In the genomic region with DNA sequence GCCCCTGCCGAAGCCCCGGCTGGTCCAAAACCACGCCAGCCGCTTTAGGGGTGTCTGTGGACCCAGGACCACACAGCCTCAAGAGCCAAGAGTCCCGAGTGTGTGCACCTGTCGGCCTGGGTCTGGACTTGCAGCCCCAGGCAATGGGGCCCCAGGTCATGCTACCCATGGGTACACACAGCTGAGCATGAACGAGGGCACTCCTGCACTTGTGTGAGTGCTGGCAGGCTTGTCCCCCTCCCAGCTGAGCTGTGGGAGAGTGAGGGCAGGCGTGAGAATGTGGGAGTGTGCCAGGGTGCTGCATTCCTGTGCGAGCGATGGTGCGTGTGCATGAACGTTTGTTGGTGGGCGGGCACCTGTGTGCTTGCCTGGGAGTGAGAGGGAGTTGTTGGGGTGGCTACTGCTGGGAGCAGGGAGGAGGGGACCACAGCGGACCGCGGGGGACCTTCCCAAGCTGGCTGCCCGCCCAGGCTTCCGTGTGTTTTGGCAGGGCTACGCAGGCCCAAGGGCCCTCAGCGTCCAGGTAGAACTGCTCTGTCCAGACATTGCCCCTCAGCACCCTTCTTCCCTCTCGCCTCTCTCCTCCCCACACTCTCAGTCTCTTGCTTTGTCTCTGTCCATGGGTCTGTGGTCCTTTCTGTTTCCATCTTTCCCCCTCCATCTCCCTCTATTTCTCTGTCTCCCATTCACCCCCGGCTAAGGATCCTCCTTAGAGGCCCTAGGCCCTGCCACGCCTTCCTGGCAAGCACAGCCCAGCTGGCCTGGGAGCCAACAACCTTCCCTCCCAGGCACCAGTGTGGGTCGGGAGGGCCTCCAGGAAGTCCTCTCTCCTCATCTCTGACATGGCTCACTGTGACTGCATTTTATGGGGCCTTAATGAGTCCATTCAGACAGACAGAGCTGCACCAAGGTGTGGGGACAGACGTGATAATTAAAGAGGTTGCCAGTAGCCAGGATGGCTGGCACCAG, we compare ENCODE assay signal across 9 cellular contexts. TPM values are rescaled to one million over a fixed set of nuclear protein-coding genes. Genes with fewer than 3 reads are reported as not detected.
DNase-seq lines count a peak whose midpoint lies in the region; ATAC-seq, FAIRE-seq and TF ChIP-seq lines count a peak whose summit lies in the region.
"Had no signal": no experiment of that assay in that cellular context is flagged by ENCODE, and none has a peak within 500 bp of the region (broad histone marks: within the 10 kb centered on the region; RNA-seq: fewer than 3 reads in every experiment).

No MANE protein-coding gene starts in this region.

- no peak overlapping the region for H3K27ac Mint-ChIP-seq in activated naive CD8-positive, alpha-beta T cell treated with anti-CD3 and anti-CD28 coated beads, Interleukin-2, amount 50 U/mL, for 24 hours

- TF ChIP-seq CTCF in fibroblast of mammary gland (conservative IDR thresholded peaks at IDR 0.05; ENCODE audit: control insufficient read depth, insufficient read depth, low read depth, low read length) (no peak), osteoblast (IDR thresholded peaks at IDR 0.05; ENCODE audit: extremely low read depth, low read depth, low read length) (no peak)

- no peaks in the 10 kb centered on the region for H3K9me3 Mint-ChIP-seq in activated naive CD8-positive, alpha-beta T cell treated with anti-CD3 and anti-CD28 coated beads, Interleukin-2, amount 50 U/mL, for 24 hours

- H3K9me3 ChIP-seq in osteoblast (ENCODE audit: low read depth, low read length): no peaks in the 10 kb centered on the region

- FAIRE-seq in GM19239 (lab: Jason Lieb, UNC): no peak

- DNase-seq in COLO668 (lab: John Stamatoyannopoulos, UW; ENCODE audit: unreplicated experiment): peak; percentile 51
- DNase-seq in NCI-H2196 treated with DMSO at 0.1 percent for 48 hours (lab: John Stamatoyannopoulos, UW; ENCODE audit: unreplicated experiment): peak; percentile 98
- peak; percentile 13 for DNase-seq in fibroblast of mammary gland (ENCODE audit: low read depth)
- DNase-seq in osteoblast (ENCODE audit: insufficient read length, low spot score, missing footprints): peak; percentile 71
- no peak for DNase-seq in GM19239 (ENCODE audit: insufficient read length, low spot score)
- no peak for DNase-seq in activated naive CD8-positive, alpha-beta T cell treated with anti-CD3 and anti-CD28 coated beads, Interleukin-2, amount 50 U/mL, for 24 hours
- DNase-seq in Ammon's horn (ENCODE audit: low spot score): no peak
- DNase-seq: activated CD4-positive, alpha-beta T cell treated with anti-CD3 and anti-CD28 coated beads, Interleukin-2, amount 50 U/mL, for 4 hours had no signal

- H2AFZ ChIP-seq in osteoblast (ENCODE audit: low read length): peak overlapping the region; percentile 25

- H3K27me3 Mint-ChIP-seq in activated naive CD8-positive, alpha-beta T cell treated with anti-CD3 and anti-CD28 coated beads, Interleukin-2, amount 50 U/mL, for 24 hours: no peaks in the 10 kb centered on the region

- no peaks in the 10 kb centered on the region for H3K36me3 ChIP-seq in osteoblast (ENCODE audit: insufficient read depth, low read length)

- no peaks in the 10 kb centered on the region for H3K27me3 ChIP-seq in osteoblast (ENCODE audit: insufficient read depth, low read length)

- no peak for ATAC-seq in HG03045 (IDR thresholded peaks at IDR 0.05; ENCODE audit: unreplicated experiment)
- no peak for ATAC-seq in activated naive CD8-positive, alpha-beta T cell treated with anti-CD3 and anti-CD28 coated beads, Interleukin-2, amount 50 U/mL, for 24 hours

- no peaks in the 10 kb centered on the region for H3K79me2 ChIP-seq in osteoblast (ENCODE audit: insufficient read depth, low read length)

- H4K20me1 ChIP-seq in osteoblast (ENCODE audit: insufficient read depth, low read length): no peaks in the 10 kb centered on the region

- H3K4me3 ChIP-seq in fibroblast of mammary gland (ENCODE audit: control insufficient read depth, low read depth, low read length) (no peak overlapping the region), osteoblast (ENCODE audit: insufficient read depth, low read length) (no peak overlapping the region)

- peaks cover 5% of the 10 kb centered on the region for H3K4me1 ChIP-seq in osteoblast (ENCODE audit: insufficient read depth, low read length)

- H3K4me1 Mint-ChIP-seq in activated naive CD8-positive, alpha-beta T cell treated with anti-CD3 and anti-CD28 coated beads, Interleukin-2, amount 50 U/mL, for 24 hours: peaks cover 14% of the 10 kb centered on the region

- H3K36me3 Mint-ChIP-seq in activated naive CD8-positive, alpha-beta T cell treated with anti-CD3 and anti-CD28 coated beads, Interleukin-2, amount 50 U/mL, for 24 hours (ENCODE audit: low read depth): no peaks in the 10 kb centered on the region

- H3K27ac ChIP-seq in osteoblast (ENCODE audit: low read depth, low read length): no peak overlapping the region

- no peak overlapping the region for H3K4me2 ChIP-seq in osteoblast (ENCODE audit: insufficient read depth, low read length)

- H3K4me3 Mint-ChIP-seq in activated naive CD8-positive, alpha-beta T cell treated with anti-CD3 and anti-CD28 coated beads, Interleukin-2, amount 50 U/mL, for 24 hours: no peak overlapping the region

RNA-seq across cellular contexts. Expression of a gene that starts 31.0 kb away (rescaled TPM):
- 10.0 and 10.9 TPM in 2 replicates for total RNA-seq in osteoblast

RNA-seq across cellular contexts. Expression of a gene that starts 35.5 kb away (rescaled TPM):
- total RNA-seq in osteoblast: 23.9 and 25.0 TPM in 2 replicates

RNA-seq across cellular contexts. Expression of a gene that starts 37.3 kb away (rescaled TPM):
- total RNA-seq in osteoblast: 38.0 and 39.2 TPM in 2 replicates

RNA-seq across cellular contexts. Expression of a gene that starts 53.3 kb away (rescaled TPM):
- 0.29 and 0.36 TPM in 2 replicates for total RNA-seq in osteoblast

Comparison
In these comparisons a context has a peak if more than half of its experiments do, and no peak if none do; other contexts are left out.
1. DNase-seq: peak in COLO668 (single experiment), NCI-H2196 treated with DMSO at 0.1 percent for 48 hours (single experiment), fibroblast of mammary gland (single experiment) and osteoblast (single experiment); none in GM19239 (single experiment), activated naive CD8-positive, alpha-beta T cell treated with anti-CD3 and anti-CD28 coated beads, Interleukin-2, amount 50 U/mL, for 24 hours (single experiment) and Ammon's horn (single experiment).